Comparison of ENCODE assay signal across 11 cellular contexts in genomic region chr7:127383123-127383835, GRCh38. TPM values are rescaled to one million over a fixed set of nuclear protein-coding genes. Genes with fewer than 3 reads are reported as not detected.
DNase-seq lines count a peak whose midpoint lies in the region; ATAC-seq and TF ChIP-seq lines count a peak whose summit lies in the region.
"Had no signal": no experiment of that assay in that cellular context is flagged by ENCODE, and none has a peak within 500 bp of the region (broad histone marks: within the 10 kb centered on the region; RNA-seq: fewer than 3 reads in every experiment).

No MANE protein-coding gene starts in this region.

- H3K36me3 Mint-ChIP-seq in GM23338 (ENCODE audit: low read depth), result no peaks in the 10 kb centered on the region
- peaks cover 49% of the 10 kb centered on the region for H3K36me3 Mint-ChIP-seq in effector memory CD8-positive, alpha-beta T cell (ENCODE audit: insufficient read depth)
- peaks cover 9% of the 10 kb centered on the region for H3K36me3 Mint-ChIP-seq in natural killer cell treated with Interleukin-12 subunit alpha and Interleukin-12 subunit beta and Interleukin-15 and Interleukin-18, amount 100 ng/mL, for 72 hours

- H3K27me3 ChIP-seq in GM23338 (ENCODE audit: insufficient read depth), result no peaks in the 10 kb centered on the region
- H3K27me3 ChIP-seq in NT2/D1 (ENCODE audit: insufficient read depth, insufficient read length), result no peaks in the 10 kb centered on the region
- H3K27me3 ChIP-seq in transverse colon, result no peaks in the 10 kb centered on the region

- no peak for TF ChIP-seq POLR2A in transverse colon (IDR thresholded peaks at IDR 0.05)

- peak; percentile 19 for DNase-seq in GM23338 (ENCODE audit: low spot score)
- peak; percentile 0 for DNase-seq in NT2/D1 (ENCODE audit: low read depth, low spot score)
- no peak for DNase-seq in effector memory CD8-positive, alpha-beta T cell
- DNase-seq in natural killer cell treated with Interleukin-12 subunit alpha and Interleukin-12 subunit beta and Interleukin-15 and Interleukin-18, amount 100 ng/mL, for 72 hours (ENCODE audit: low spot score), result no peak
- DNase-seq in KG1 (lab: John Stamatoyannopoulos, UW), result no peak
- no peak for DNase-seq in transverse colon
- no peak for DNase-seq in anterior cingulate cortex (lab: John Stamatoyannopoulos, UW)
- DNase-seq: activated CD8-positive, alpha-beta memory T cell treated with anti-CD3 and anti-CD28 coated beads for 24 hours; central memory CD4-positive, alpha-beta T cell; NCI-H1417; occipital lobe had no signal

- ATAC-seq in GM23338, result peak; percentile 82
- ATAC-seq in effector memory CD8-positive, alpha-beta T cell (replicated peaks), result peak; percentile 22
- ATAC-seq in natural killer cell treated with Interleukin-12 subunit alpha and Interleukin-12 subunit beta and Interleukin-15 and Interleukin-18, amount 100 ng/mL, for 72 hours, result no peak

- H4K20me1 ChIP-seq in GM23338 (replicated peaks; ENCODE audit: insufficient read depth), result peaks cover 3% of the 10 kb centered on the region; the same call in 1 of the 2 replicates

- H3K27me3 Mint-ChIP-seq in GM23338 (ENCODE audit: insufficient read depth, low read depth, poor library complexity), result no peaks in the 10 kb centered on the region
- H3K27me3 Mint-ChIP-seq in effector memory CD8-positive, alpha-beta T cell, result no peaks in the 10 kb centered on the region
- no peaks in the 10 kb centered on the region for H3K27me3 Mint-ChIP-seq in natural killer cell treated with Interleukin-12 subunit alpha and Interleukin-12 subunit beta and Interleukin-15 and Interleukin-18, amount 100 ng/mL, for 72 hours

- in situ Hi-C loops in transverse colon (cut with MboI; ENCODE audit: low pct_ligation_motif_present in 1 of 4, low pct_unique_long_range_greater_than_20kb in 1 of 4, low sequenced_read_pairs in 3 of 4), result no loop called here

- no peak overlapping the region for H3K4me2 ChIP-seq in GM23338

- H3K4me1 ChIP-seq in GM23338 (ENCODE audit: insufficient read depth) (peaks cover 5% of the 10 kb centered on the region; the same call in 1 of the 2 replicates), NT2/D1 (ENCODE audit: insufficient read depth, insufficient read length) (no peaks in the 10 kb centered on the region), transverse colon (peaks cover 0 to 41% (median 15%) of the 10 kb centered on the region in 4 donors)

- TF ChIP-seq EP300 in transverse colon (IDR thresholded peaks at IDR 0.05; ENCODE audit: low read depth), result no peak

- no peaks in the 10 kb centered on the region for H3K9me3 ChIP-seq in NT2/D1 (ENCODE audit: insufficient read depth, low read length)
- no peaks in the 10 kb centered on the region for H3K9me3 ChIP-seq in transverse colon

- no peak overlapping the region for H3K4me3 Mint-ChIP-seq in GM23338
- no peak overlapping the region for H3K4me3 Mint-ChIP-seq in effector memory CD8-positive, alpha-beta T cell
- H3K4me3 Mint-ChIP-seq in natural killer cell treated with Interleukin-12 subunit alpha and Interleukin-12 subunit beta and Interleukin-15 and Interleukin-18, amount 100 ng/mL, for 72 hours, result peak overlapping the region; percentile 25

- H3K4me3 ChIP-seq in GM23338 (no peak overlapping the region), NT2/D1 (ENCODE audit: insufficient read length, low read depth) (no peak overlapping the region), transverse colon (no peak overlapping the region)

- no peak overlapping the region for H2AFZ ChIP-seq in GM23338

- no peaks in the 10 kb centered on the region for H3K9me3 Mint-ChIP-seq in GM23338
- H3K9me3 Mint-ChIP-seq in effector memory CD8-positive, alpha-beta T cell, result no peaks in the 10 kb centered on the region
- no peaks in the 10 kb centered on the region for H3K9me3 Mint-ChIP-seq in natural killer cell treated with Interleukin-12 subunit alpha and Interleukin-12 subunit beta and Interleukin-15 and Interleukin-18, amount 100 ng/mL, for 72 hours

- TF ChIP-seq CTCF in GM23338 (conservative IDR thresholded peaks at IDR 0.05; ENCODE audit: low read depth in 2 of 2) (no peak), transverse colon (IDR thresholded peaks at IDR 0.05) (no peak)

- peak overlapping the region; percentile 80 for H3K27ac Mint-ChIP-seq in GM23338
- H3K27ac Mint-ChIP-seq in effector memory CD8-positive, alpha-beta T cell, result peak overlapping the region; percentile 5 to 48
- H3K27ac Mint-ChIP-seq in natural killer cell treated with Interleukin-12 subunit alpha and Interleukin-12 subunit beta and Interleukin-15 and Interleukin-18, amount 100 ng/mL, for 72 hours, result peak overlapping the region in 1 of 2 donors; percentile 52

- H3K9ac ChIP-seq in NT2/D1 (ENCODE audit: insufficient read length, low read depth), result no peak overlapping the region

- H3K36me3 ChIP-seq in GM23338 (ENCODE audit: insufficient read depth) (no peaks in the 10 kb centered on the region), NT2/D1 (ENCODE audit: insufficient read depth, insufficient read length, low read length) (peaks cover 11% of the 10 kb centered on the region), transverse colon (peaks cover 0 to 30% (median 3%) of the 10 kb centered on the region in 4 donors)

- intact Hi-C loops in transverse colon (cut with DNase I; ENCODE audit: low total_unique reads), result no loop called here

- peaks cover 14% of the 10 kb centered on the region; the same call in 2 of the 3 replicates for H3K4me1 Mint-ChIP-seq in GM23338
- H3K4me1 Mint-ChIP-seq in effector memory CD8-positive, alpha-beta T cell (ENCODE audit: low read depth in 2 of 2), result peaks cover 46 to 61% of the 10 kb centered on the region in 2 donors
- H3K4me1 Mint-ChIP-seq in natural killer cell treated with Interleukin-12 subunit alpha and Interleukin-12 subunit beta and Interleukin-15 and Interleukin-18, amount 100 ng/mL, for 72 hours (ENCODE audit: low read depth in 2 of 2), result peaks cover 52 to 56% of the 10 kb centered on the region in 2 donors

- H3F3A ChIP-seq in GM23338 (replicated peaks; ENCODE audit: low read depth), result no peaks in the 10 kb centered on the region

- H3K27ac ChIP-seq in GM23338 (ENCODE audit: low read depth), result no peak overlapping the region
- no peak overlapping the region for H3K27ac ChIP-seq in transverse colon

- no peaks in the 10 kb centered on the region for H3K9me2 ChIP-seq in GM23338 (ENCODE audit: insufficient read depth)

- no peaks in the 10 kb centered on the region; the same call in 1 of the 2 replicates for H3K79me2 ChIP-seq in GM23338 (replicated peaks; ENCODE audit: insufficient read depth)

- WGBS in transverse colon (ENCODE audit: low coverage in 1 of 2), 2 donors, result 33% methylated on average over 1 of the region's 1 CpG; no CpG with 5 or more reads in 1 of the 2 donors

TF ChIP-seq in GM23338, 12 proteins besides CTCF, POLR2A, EP300 and RAD21 (continues in another document):
- TF ChIP-seq EZH2 (IDR thresholded peaks at IDR 0.05; ENCODE audit: low read depth, unreplicated experiment) (no peak), NANOG (IDR thresholded peaks at IDR 0.05; ENCODE audit: borderline replicate concordance) (no peak), ZNF114 (CRISPR knock-in tag; IDR thresholded peaks at IDR 0.05) (no peak), REST (IDR thresholded peaks at IDR 0.05; ENCODE audit: unreplicated experiment) (no peak), JUNB (IDR thresholded peaks at IDR 0.05; ENCODE audit: unreplicated experiment) (no peak), ZNF331 (CRISPR knock-in tag; IDR thresholded peaks at IDR 0.05; ENCODE audit: low read depth) (no peak), STAT1 (IDR thresholded peaks at IDR 0.05; ENCODE audit: unreplicated experiment) (no peak), ETS1 (IDR thresholded peaks at IDR 0.05) (no peak), POLR2AphosphoS5 (IDR thresholded peaks at IDR 0.05; ENCODE audit: low read depth) (no peak), EZH2phosphoT487 (IDR thresholded peaks at IDR 0.05; ENCODE audit: unreplicated experiment) (no peak)

RNA-seq across cellular contexts. Expression of gene ZNF800, which starts 9.2 kb away (rescaled TPM):
- 5.4 and 7.5 TPM in 2 replicates for total RNA-seq in GM23338 (2014; rRNA removed; shearing (Covaris generic))
- 7.1 and 8.3 TPM in 2 replicates for polyA plus RNA-seq in GM23338 (2016; fragmentation: Nextera tagmentation; extraction: Ambion mirVana)
- total RNA-seq in natural killer cell treated with Interleukin-12 subunit alpha and Interleukin-12 subunit beta and Interleukin-15 and Interleukin-18, amount 100 ng/mL, for 72 hours, result 10 to 100 TPM; 52.8 to 56.3 TPM
- total RNA-seq in transverse colon, result 10 to 100 TPM; 31.7 to 60.7 (median 41.5) TPM

Comparison
In these comparisons a context has a peak if more than half of its experiments do, and no peak if none do; other contexts are left out.
1. ATAC-seq: peak in GM23338 (single experiment) and effector memory CD8-positive, alpha-beta T cell (single experiment); none in natural killer cell treated with Interleukin-12 subunit alpha and Interleukin-12 subunit beta and Interleukin-15 and Interleukin-18, amount 100 ng/mL, for 72 hours (0 of 2).
2. DNase-seq: peak in GM23338 (single experiment) and NT2/D1 (single experiment); none in effector memory CD8-positive, alpha-beta T cell (0 of 3), natural killer cell treated with Interleukin-12 subunit alpha and Interleukin-12 subunit beta and Interleukin-15 and Interleukin-18, amount 100 ng/mL, for 72 hours (single experiment), KG1 (single experiment), transverse colon (single experiment) and anterior cingulate cortex (0 of 58).